ENCODE assay signal across 2 cellular contexts in the genomic region with DNA sequence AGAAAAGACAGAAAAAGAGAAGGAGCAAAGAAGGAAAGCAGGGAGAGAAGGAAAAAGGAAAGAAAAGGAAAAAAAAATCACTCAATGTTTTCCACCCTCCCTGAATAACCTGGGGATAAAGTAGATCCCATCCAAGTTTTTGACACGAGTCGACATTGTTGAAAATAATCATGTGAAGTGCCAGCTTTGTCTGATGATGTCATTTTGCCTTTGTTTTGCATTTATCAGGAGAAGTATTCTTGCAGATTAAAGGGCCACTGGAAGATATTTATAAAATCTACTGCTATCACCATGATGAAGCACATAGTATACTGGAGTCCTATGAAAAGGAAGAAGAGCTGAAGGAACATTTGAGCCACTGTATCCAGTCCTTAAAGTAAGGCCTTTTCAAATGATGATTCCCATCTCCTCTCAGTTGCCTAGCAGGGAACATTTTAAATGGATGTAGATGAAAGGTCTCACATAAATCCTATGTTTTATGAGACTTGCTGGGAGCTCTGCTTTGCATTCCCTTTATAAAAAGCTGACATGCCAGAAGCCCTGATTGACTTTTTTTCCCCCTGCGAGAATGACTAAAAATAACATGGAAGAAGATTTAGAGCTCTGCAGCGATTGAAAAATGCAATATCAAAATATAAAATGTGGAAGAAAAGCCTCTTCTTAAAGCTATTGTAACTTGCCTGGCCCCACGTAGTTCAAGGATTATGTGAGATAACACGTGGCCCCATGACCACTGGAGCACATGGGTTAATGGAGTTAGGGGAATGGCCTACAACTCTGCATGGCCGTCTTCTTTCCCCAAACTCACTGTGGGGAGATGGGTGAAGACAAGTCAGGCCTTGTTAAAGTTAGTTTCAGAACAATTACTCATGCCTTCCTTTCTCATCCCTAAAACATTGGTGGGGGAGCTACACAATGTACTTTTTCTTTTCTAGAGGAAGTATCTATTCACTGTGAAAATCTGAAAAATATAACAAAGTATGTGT.
TF ChIP-seq lines count a peak whose summit lies in the region.

No MANE protein-coding gene starts in this region.

TF ChIP-seq in HEK293, 187 proteins besides CTCF, POLR2A, EP300 and RAD21 (continued from another document):
- TF ChIP-seq ZNF140 (tag by site-specific recombination; IDR thresholded peaks at IDR 0.05) = no peak
- TF ChIP-seq, protein P1, sequence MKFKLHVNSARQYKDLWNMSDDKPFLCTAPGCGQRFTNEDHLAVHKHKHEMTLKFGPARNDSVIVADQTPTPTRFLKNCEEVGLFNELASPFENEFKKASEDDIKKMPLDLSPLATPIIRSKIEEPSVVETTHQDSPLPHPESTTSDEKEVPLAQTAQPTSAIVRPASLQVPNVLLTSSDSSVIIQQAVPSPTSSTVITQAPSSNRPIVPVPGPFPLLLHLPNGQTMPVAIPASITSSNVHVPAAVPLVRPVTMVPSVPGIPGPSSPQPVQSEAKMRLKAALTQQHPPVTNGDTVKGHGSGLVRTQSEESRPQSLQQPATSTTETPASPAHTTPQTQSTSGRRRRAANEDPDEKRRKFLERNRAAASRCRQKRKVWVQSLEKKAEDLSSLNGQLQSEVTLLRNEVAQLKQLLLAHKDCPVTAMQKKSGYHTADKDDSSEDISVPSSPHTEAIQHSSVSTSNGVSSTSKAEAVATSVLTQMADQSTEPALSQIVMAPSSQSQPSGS (tag by site-specific recombination; IDR thresholded peaks at IDR 0.05; ENCODE audit: low read depth) = peak; percentile 75
- TF ChIP-seq ZNF10 (tag by site-specific recombination; IDR thresholded peaks at IDR 0.05) = peak; percentile 77; the same call in 1 of the 2 replicates
- no peak for TF ChIP-seq ZNF19 (tag by site-specific recombination; IDR thresholded peaks at IDR 0.05; ENCODE audit: low read depth)
- no peak for TF ChIP-seq ZNF211 (tag by site-specific recombination; IDR thresholded peaks at IDR 0.05; ENCODE audit: low read depth)
- TF ChIP-seq, protein P2, sequence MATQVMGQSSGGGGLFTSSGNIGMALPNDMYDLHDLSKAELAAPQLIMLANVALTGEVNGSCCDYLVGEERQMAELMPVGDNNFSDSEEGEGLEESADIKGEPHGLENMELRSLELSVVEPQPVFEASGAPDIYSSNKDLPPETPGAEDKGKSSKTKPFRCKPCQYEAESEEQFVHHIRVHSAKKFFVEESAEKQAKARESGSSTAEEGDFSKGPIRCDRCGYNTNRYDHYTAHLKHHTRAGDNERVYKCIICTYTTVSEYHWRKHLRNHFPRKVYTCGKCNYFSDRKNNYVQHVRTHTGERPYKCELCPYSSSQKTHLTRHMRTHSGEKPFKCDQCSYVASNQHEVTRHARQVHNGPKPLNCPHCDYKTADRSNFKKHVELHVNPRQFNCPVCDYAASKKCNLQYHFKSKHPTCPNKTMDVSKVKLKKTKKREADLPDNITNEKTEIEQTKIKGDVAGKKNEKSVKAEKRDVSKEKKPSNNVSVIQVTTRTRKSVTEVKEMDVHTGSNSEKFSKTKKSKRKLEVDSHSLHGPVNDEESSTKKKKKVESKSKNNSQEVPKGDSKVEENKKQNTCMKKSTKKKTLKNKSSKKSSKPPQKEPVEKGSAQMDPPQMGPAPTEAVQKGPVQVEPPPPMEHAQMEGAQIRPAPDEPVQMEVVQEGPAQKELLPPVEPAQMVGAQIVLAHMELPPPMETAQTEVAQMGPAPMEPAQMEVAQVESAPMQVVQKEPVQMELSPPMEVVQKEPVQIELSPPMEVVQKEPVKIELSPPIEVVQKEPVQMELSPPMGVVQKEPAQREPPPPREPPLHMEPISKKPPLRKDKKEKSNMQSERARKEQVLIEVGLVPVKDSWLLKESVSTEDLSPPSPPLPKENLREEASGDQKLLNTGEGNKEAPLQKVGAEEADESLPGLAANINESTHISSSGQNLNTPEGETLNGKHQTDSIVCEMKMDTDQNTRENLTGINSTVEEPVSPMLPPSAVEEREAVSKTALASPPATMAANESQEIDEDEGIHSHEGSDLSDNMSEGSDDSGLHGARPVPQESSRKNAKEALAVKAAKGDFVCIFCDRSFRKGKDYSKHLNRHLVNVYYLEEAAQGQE (tag by site-specific recombination; IDR thresholded peaks at IDR 0.05) = no peak

TF ChIP-seq in GM12878, 131 proteins besides CTCF, POLR2A, EP300 and RAD21 (continues in another document):
- TF ChIP-seq ZNF207 (IDR thresholded peaks at IDR 0.05; ENCODE audit: borderline replicate concordance) (no peak), EZH2 (IDR thresholded peaks at IDR 0.05; ENCODE audit: borderline replicate concordance, control insufficient read depth, low read depth, low read length) (no peak), NRF1 (conservative IDR thresholded peaks at IDR 0.05; ENCODE audit: low read depth, low read length) (no peak), RBBP5 (conservative IDR thresholded peaks at IDR 0.05) (no peak), CREB1 (IDR thresholded peaks at IDR 0.05; ENCODE audit: low read depth) (no peak), ATF7 (IDR thresholded peaks at IDR 0.05; ENCODE audit: low read depth) (peak; percentile 35; the same call in 1 of the 2 replicates), RFX5 (IDR thresholded peaks at IDR 0.05; ENCODE audit: low read depth, low read length) (no peak), TCF7 (IDR thresholded peaks at IDR 0.05; ENCODE audit: borderline replicate concordance) (no peak), IKZF2 (IDR thresholded peaks at IDR 0.05) (peak in 1 of 2 experiments; percentile 65; a peak in 2 of 4 replicates), POLR2AphosphoS2 (IDR thresholded peaks at IDR 0.05; ENCODE audit: low read depth, low read length) (no peak), SMC3 (IDR thresholded peaks at IDR 0.05; ENCODE audit: borderline replicate concordance, low read length) (no peak), PAX5 (IDR thresholded peaks at IDR 0.05; ENCODE audit: borderline replicate concordance, low read depth, low read length) (no peak), SMAD5 (IDR thresholded peaks at IDR 0.05; ENCODE audit: low read depth) (no peak), IRF4 (IDR thresholded peaks at IDR 0.05; ENCODE audit: low read depth, low read length) (no peak), ZNF274 (IDR thresholded peaks at IDR 0.05; ENCODE audit: insufficient read depth, insufficient read length) (no peak), TAF1 (IDR thresholded peaks at IDR 0.05; ENCODE audit: borderline replicate concordance, low read depth, low read length) (no peak), FOS (IDR thresholded peaks at IDR 0.05; ENCODE audit: borderline replicate concordance, extremely low read depth, insufficient read length) (no peak), ZBED1 (IDR thresholded peaks at IDR 0.05; ENCODE audit: borderline replicate concordance) (0 out of 2 replicates have a peak, but pooled peaks have one; percentile 25), ASH2L (IDR thresholded peaks at IDR 0.05; ENCODE audit: borderline replicate concordance, low read depth) (no peak), RAD51 (IDR thresholded peaks at IDR 0.05) (peak; percentile 77), NFIC (IDR thresholded peaks at IDR 0.05; ENCODE audit: low read depth, low read length) (peak; percentile 45; the same call in 1 of the 2 replicates), MTA3 (IDR thresholded peaks at IDR 0.05; ENCODE audit: borderline replicate concordance, low read length) (no peak), EGR1 (IDR thresholded peaks at IDR 0.05; ENCODE audit: borderline replicate concordance in 1 of 2, low read depth in 2 of 2, low read length in 2 of 2) (no peak), ZZZ3 (IDR thresholded peaks at IDR 0.05; ENCODE audit: control insufficient read depth, insufficient read length, low read depth) (no peak), YBX1 (IDR thresholded peaks at IDR 0.05) (no peak), MXI1 (IDR thresholded peaks at IDR 0.05; ENCODE audit: low read depth, low read length) (no peak)
- TF ChIP-seq, protein P3, sequence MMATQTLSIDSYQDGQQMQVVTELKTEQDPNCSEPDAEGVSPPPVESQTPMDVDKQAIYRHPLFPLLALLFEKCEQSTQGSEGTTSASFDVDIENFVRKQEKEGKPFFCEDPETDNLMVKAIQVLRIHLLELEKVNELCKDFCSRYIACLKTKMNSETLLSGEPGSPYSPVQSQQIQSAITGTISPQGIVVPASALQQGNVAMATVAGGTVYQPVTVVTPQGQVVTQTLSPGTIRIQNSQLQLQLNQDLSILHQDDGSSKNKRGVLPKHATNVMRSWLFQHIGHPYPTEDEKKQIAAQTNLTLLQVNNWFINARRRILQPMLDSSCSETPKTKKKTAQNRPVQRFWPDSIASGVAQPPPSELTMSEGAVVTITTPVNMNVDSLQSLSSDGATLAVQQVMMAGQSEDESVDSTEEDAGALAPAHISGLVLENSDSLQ (IDR thresholded peaks at IDR 0.05) = no peak
- TF ChIP-seq, protein P4, sequence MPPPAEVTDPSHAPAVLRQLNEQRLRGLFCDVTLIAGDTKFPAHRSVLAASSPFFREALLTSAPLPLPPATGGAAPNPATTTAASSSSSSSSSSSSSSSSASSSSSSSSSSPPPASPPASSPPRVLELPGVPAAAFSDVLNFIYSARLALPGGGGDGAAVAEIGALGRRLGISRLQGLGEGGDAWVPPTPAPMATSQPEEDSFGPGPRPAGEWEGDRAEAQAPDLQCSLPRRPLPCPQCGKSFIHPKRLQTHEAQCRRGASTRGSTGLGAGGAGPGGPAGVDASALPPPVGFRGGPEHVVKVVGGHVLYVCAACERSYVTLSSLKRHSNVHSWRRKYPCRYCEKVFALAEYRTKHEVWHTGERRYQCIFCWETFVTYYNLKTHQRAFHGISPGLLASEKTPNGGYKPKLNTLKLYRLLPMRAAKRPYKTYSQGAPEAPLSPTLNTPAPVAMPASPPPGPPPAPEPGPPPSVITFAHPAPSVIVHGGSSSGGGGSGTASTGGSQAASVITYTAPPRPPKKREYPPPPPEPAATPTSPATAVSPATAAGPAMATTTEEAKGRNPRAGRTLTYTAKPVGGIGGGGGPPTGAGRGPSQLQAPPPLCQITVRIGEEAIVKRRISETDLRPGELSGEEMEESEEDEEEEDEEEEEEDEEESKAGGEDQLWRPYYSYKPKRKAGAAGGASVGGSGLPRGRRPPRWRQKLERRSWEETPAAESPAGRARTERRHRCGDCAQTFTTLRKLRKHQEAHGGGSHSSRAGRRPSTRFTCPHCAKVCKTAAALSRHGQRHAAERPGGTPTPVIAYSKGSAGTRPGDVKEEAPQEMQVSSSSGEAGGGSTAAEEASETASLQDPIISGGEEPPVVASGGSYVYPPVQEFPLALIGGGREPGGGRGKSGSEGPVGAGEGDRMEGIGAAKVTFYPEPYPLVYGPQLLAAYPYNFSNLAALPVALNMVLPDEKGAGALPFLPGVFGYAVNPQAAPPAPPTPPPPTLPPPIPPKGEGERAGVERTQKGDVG (CRISPR knock-in tag; IDR thresholded peaks at IDR 0.05) = no peak
- TF ChIP-seq, protein P5, sequence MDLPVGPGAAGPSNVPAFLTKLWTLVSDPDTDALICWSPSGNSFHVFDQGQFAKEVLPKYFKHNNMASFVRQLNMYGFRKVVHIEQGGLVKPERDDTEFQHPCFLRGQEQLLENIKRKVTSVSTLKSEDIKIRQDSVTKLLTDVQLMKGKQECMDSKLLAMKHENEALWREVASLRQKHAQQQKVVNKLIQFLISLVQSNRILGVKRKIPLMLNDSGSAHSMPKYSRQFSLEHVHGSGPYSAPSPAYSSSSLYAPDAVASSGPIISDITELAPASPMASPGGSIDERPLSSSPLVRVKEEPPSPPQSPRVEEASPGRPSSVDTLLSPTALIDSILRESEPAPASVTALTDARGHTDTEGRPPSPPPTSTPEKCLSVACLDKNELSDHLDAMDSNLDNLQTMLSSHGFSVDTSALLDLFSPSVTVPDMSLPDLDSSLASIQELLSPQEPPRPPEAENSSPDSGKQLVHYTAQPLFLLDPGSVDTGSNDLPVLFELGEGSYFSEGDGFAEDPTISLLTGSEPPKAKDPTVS (IDR thresholded peaks at IDR 0.05; ENCODE audit: low read depth, low read length) = no peak
- TF ChIP-seq, protein P6, sequence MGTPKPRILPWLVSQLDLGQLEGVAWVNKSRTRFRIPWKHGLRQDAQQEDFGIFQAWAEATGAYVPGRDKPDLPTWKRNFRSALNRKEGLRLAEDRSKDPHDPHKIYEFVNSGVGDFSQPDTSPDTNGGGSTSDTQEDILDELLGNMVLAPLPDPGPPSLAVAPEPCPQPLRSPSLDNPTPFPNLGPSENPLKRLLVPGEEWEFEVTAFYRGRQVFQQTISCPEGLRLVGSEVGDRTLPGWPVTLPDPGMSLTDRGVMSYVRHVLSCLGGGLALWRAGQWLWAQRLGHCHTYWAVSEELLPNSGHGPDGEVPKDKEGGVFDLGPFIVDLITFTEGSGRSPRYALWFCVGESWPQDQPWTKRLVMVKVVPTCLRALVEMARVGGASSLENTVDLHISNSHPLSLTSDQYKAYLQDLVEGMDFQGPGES (IDR thresholded peaks at IDR 0.05) = no peak
- TF ChIP-seq, protein P7, sequence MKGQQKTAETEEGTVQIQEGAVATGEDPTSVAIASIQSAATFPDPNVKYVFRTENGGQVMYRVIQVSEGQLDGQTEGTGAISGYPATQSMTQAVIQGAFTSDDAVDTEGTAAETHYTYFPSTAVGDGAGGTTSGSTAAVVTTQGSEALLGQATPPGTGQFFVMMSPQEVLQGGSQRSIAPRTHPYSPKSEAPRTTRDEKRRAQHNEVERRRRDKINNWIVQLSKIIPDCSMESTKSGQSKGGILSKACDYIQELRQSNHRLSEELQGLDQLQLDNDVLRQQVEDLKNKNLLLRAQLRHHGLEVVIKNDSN (IDR thresholded peaks at IDR 0.05; ENCODE audit: borderline replicate concordance, extremely low read length, insufficient read depth, low read depth, low read length) = no peak
- TF ChIP-seq, protein P8, sequence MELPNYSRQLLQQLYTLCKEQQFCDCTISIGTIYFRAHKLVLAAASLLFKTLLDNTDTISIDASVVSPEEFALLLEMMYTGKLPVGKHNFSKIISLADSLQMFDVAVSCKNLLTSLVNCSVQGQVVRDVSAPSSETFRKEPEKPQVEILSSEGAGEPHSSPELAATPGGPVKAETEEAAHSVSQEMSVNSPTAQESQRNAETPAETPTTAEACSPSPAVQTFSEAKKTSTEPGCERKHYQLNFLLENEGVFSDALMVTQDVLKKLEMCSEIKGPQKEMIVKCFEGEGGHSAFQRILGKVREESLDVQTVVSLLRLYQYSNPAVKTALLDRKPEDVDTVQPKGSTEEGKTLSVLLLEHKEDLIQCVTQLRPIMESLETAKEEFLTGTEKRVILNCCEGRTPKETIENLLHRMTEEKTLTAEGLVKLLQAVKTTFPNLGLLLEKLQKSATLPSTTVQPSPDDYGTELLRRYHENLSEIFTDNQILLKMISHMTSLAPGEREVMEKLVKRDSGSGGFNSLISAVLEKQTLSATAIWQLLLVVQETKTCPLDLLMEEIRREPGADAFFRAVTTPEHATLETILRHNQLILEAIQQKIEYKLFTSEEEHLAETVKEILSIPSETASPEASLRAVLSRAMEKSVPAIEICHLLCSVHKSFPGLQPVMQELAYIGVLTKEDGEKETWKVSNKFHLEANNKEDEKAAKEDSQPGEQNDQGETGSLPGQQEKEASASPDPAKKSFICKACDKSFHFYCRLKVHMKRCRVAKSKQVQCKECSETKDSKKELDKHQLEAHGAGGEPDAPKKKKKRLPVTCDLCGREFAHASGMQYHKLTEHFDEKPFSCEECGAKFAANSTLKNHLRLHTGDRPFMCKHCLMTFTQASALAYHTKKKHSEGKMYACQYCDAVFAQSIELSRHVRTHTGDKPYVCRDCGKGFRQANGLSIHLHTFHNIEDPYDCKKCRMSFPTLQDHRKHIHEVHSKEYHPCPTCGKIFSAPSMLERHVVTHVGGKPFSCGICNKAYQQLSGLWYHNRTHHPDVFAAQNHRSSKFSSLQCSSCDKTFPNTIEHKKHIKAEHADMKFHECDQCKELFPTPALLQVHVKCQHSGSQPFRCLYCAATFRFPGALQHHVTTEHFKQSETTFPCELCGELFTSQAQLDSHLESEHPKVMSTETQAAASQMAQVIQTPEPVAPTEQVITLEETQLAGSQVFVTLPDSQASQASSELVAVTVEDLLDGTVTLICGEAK (IDR thresholded peaks at IDR 0.05; ENCODE audit: borderline replicate concordance) = no peak
